ENCODE assay signal across 14 cellular contexts in genomic region chr18:48800479-48800876, GRCh38.
A peak's percentile ranks its signal among the peaks of the same experiment; 100 is the strongest.
DNase-seq lines count a peak whose midpoint lies in the region; ATAC-seq and TF ChIP-seq lines count a peak whose summit lies in the region.
"Had no signal": no experiment of that assay in that cellular context is flagged by ENCODE, and none has a peak within 500 bp of the region (broad histone marks: within the 10 kb centered on the region; RNA-seq: fewer than 3 reads in every experiment).

No MANE protein-coding gene starts in this region.

- H3K36me3 Mint-ChIP-seq in stimulated activated memory B cell treated with anti-CD40 and anti-IgM and Interleukin-4, amounts not matched to agents 10 μg/mL and 1 μg/mL and 100 μg/mL, for 72 hours, result peaks cover 9% of the 10 kb centered on the region

- no peak overlapping the region for H3K4me3 Mint-ChIP-seq in stimulated activated memory B cell treated with anti-CD40 and anti-IgM and Interleukin-4, amounts not matched to agents 10 μg/mL and 1 μg/mL and 100 μg/mL, for 72 hours
- H3K4me3 Mint-ChIP-seq: T-helper 2 cell treated with Interferon-gamma antibody and Interleukin-4, amounts not matched to agents 5 μg/mL and 100 μg/mL, for 36 hours had no signal

- DNase-seq in colonic mucosa, result peak; percentile 15
- DNase-seq in NOMO-1 treated with dmso at 0.1 percent for 144 hours (lab: John Stamatoyannopoulos, UW; ENCODE audit: unreplicated experiment), result no peak
- DNase-seq in HUDEP-2 (lab: John Stamatoyannopoulos, UW; ENCODE audit: unreplicated experiment in 76 of 76), result no peak
- DNase-seq: brain microvascular endothelial cell; NCI-H345; stimulated activated naive CD4-positive, alpha-beta T cell had no signal

- H3K27me3 ChIP-seq in colonic mucosa, result no peaks in the 10 kb centered on the region
- H3K27me3 ChIP-seq: brain microvascular endothelial cell, heart left ventricle, pancreas had no signal

- no peak overlapping the region for H3K27ac ChIP-seq in colonic mucosa
- H3K27ac ChIP-seq: brain microvascular endothelial cell, pancreas, RWPE1 had no signal

- TF ChIP-seq CTCF in colonic mucosa (IDR thresholded peaks at IDR 0.05), result no peak

- ATAC-seq in GM19023 (IDR thresholded peaks at IDR 0.05; ENCODE audit: unreplicated experiment), result peak; percentile 12
- ATAC-seq in HG02759 (IDR thresholded peaks at IDR 0.05; ENCODE audit: unreplicated experiment), result peak; percentile 11
- peak; percentile 60 for ATAC-seq in stimulated activated memory B cell treated with anti-CD40 and anti-IgM and Interleukin-4, amounts not matched to agents 10 μg/mL and 1 μg/mL and 100 μg/mL, for 72 hours
- no peak for ATAC-seq in HG02981 (IDR thresholded peaks at IDR 0.05; ENCODE audit: unreplicated experiment)
- ATAC-seq: heart left ventricle, pancreas had no signal

- peaks cover 77% of the 10 kb centered on the region for H3K4me1 Mint-ChIP-seq in stimulated activated memory B cell treated with anti-CD40 and anti-IgM and Interleukin-4, amounts not matched to agents 10 μg/mL and 1 μg/mL and 100 μg/mL, for 72 hours

- no peaks in the 10 kb centered on the region for H3K9me3 Mint-ChIP-seq in stimulated activated memory B cell treated with anti-CD40 and anti-IgM and Interleukin-4, amounts not matched to agents 10 μg/mL and 1 μg/mL and 100 μg/mL, for 72 hours
- H3K9me3 Mint-ChIP-seq: T-helper 2 cell treated with Interferon-gamma antibody and Interleukin-4, amounts not matched to agents 5 μg/mL and 100 μg/mL, for 36 hours had no signal

- H3K4me1 ChIP-seq in colonic mucosa, result peaks cover 10% of the 10 kb centered on the region

- H3K36me3 ChIP-seq in colonic mucosa, result no peaks in the 10 kb centered on the region
- H3K36me3 ChIP-seq: pancreas had no signal

- intact Hi-C loops in colonic mucosa (cut with DNase I), result no loop called here

- H3K9ac ChIP-seq in colonic mucosa (ENCODE audit: low read depth in 2 of 2, low read length in 2 of 2), result no peak overlapping the region

- no peaks in the 10 kb centered on the region for H3K27me3 Mint-ChIP-seq in stimulated activated memory B cell treated with anti-CD40 and anti-IgM and Interleukin-4, amounts not matched to agents 10 μg/mL and 1 μg/mL and 100 μg/mL, for 72 hours

- H3K9me3 ChIP-seq in colonic mucosa, result no peaks in the 10 kb centered on the region
- H3K9me3 ChIP-seq: heart left ventricle, pancreas had no signal

- peak overlapping the region; percentile 97 for H3K27ac Mint-ChIP-seq in stimulated activated memory B cell treated with anti-CD40 and anti-IgM and Interleukin-4, amounts not matched to agents 10 μg/mL and 1 μg/mL and 100 μg/mL, for 72 hours

- H3K4me3 ChIP-seq in colonic mucosa, result no peak overlapping the region
- H3K4me3 ChIP-seq: heart left ventricle, pancreas had no signal
